ENCODE assay signal across 17 cellular contexts in the genomic region with DNA sequence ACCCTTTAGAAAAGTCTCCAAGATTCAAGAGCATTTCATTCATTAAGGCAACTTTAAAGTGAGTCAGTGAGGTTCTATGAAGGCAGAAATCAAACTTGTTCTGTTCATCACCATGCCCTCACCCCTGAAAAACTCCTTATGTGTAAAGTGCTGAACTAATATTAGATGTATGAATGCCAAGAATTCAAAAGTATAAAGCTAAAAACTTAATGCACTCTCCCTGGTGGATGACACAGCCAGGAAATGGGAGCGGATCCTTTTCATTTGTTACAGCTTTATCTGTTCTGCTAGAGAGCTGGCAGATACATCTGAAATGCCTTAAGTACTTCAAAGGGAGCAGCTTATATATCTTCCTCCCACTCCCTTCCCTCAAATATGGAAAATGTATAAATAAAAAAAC.
"Had no signal": no experiment of that assay in that cellular context is flagged by ENCODE, and none has a peak within 500 bp of the region (broad histone marks: within the 10 kb centered on the region; RNA-seq: fewer than 3 reads in every experiment).

No MANE protein-coding gene starts in this region.

- H3K4me3 ChIP-seq: adrenal gland, cardiac muscle cell, heart left ventricle, lung, right lobe of liver, stomach, suprapubic skin, tibial nerve had no signal

- DNase-seq: activated CD8-positive, alpha-beta memory T cell treated with anti-CD3 and anti-CD28 coated beads, Interleukin-2, amount 50 U/mL, for 4 hours; activated T-cell treated with anti-CD3 and anti-CD28 coated beads, Interleukin-2, amount 50 U/mL, for 24 hours; adrenal gland; effector CD4-positive, alpha-beta T cell; heart left ventricle; naive thymus-derived CD4-positive, alpha-beta T cell; occipital lobe; posterior cingulate gyrus; right lobe of liver; small intestine; stimulated activated CD4-positive, alpha-beta T cell treated with anti-CD3 and anti-CD28 coated beads, Interleukin-15, amount 100 ng/mL, for 24 hours; stomach; T-helper 1 cell had no signal

- H3K4me1 ChIP-seq: adrenal gland, right lobe of liver, stomach, suprapubic skin, tibial nerve had no signal

- H3K27me3 ChIP-seq: adrenal gland, cardiac muscle cell, heart left ventricle, right lobe of liver, stomach, suprapubic skin, tibial nerve had no signal

- H3K9me3 ChIP-seq: adrenal gland, right lobe of liver, stomach, suprapubic skin had no signal

- H3K27ac ChIP-seq: adrenal gland, cardiac muscle cell, heart left ventricle, right lobe of liver, stomach, suprapubic skin, tibial nerve had no signal
